22 cellular contexts compared by ENCODE assay signal in genomic region chr2:1219901-1220691, GRCh38.
DNase-seq lines count a peak whose midpoint lies in the region; ATAC-seq, FAIRE-seq and TF ChIP-seq lines count a peak whose summit lies in the region.
"Had no signal": no experiment of that assay in that cellular context is flagged by ENCODE, and none has a peak within 500 bp of the region (broad histone marks: within the 10 kb centered on the region; RNA-seq: fewer than 3 reads in every experiment).

No MANE protein-coding gene starts in this region.

- intact Hi-C loops in heart right ventricle (cut with DNase I) = no loop called here
- intact Hi-C loops in activated B cell treated with CpG ODN at 0.5 μM for 24 hours (cut with micrococcal nuclease) = no loop called here

- no peak overlapping the region for H3K4me3 Mint-ChIP-seq in activated B cell treated with CpG ODN at 0.5 μM for 24 hours

- DNase-seq in heart right ventricle (no peak), right atrium auricular region (ENCODE audit: low spot score) (no peak), activated B cell treated with CpG ODN at 0.5 μM for 24 hours (no peak), iris pigment epithelial cell (ENCODE audit: low read depth) (peak; percentile 28), urothelium cell line (ENCODE audit: low spot score) (peak; percentile 56), putamen (ENCODE audit: low spot score) (no peak)
- DNase-seq: activated gamma-delta T cell; body of pancreas; dorsolateral prefrontal cortex; NCI-H1694; NCI-H446 treated with DMSO at 0.1 percent for 48 hours; occipital lobe; SHP77; spleen; stimulated activated naive CD8-positive, alpha-beta T cell treated with anti-CD3 and anti-CD28 coated beads, Interleukin-15, Interleukin-2, amounts not matched to agents 100 U/mL and 50 U/mL, for 24 hours had no signal

- H3K27me3 Mint-ChIP-seq in activated B cell treated with CpG ODN at 0.5 μM for 24 hours = no peaks in the 10 kb centered on the region

- TF ChIP-seq CTCF in heart right ventricle (IDR thresholded peaks at IDR 0.05) (no peak), right atrium auricular region (IDR thresholded peaks at IDR 0.05) (no peak), activated B cell treated with CpG ODN at 0.5 μM for 24 hours (IDR thresholded peaks at IDR 0.05) (no peak)

- H3K27ac Mint-ChIP-seq in activated B cell treated with CpG ODN at 0.5 μM for 24 hours = no peak overlapping the region

- H3K36me3 Mint-ChIP-seq in activated B cell treated with CpG ODN at 0.5 μM for 24 hours (ENCODE audit: low read depth) = no peaks in the 10 kb centered on the region

- peaks cover 14% of the 10 kb centered on the region for H3K4me1 Mint-ChIP-seq in activated B cell treated with CpG ODN at 0.5 μM for 24 hours

- POLR2A ChIA-PET in activated B cell treated with CpG ODN at 0.5 μM for 24 hours (lab: Charles Lee) = no interaction called here

- H3K9me3 ChIP-seq in heart right ventricle (peaks cover 0 to 3% (median 0%) of the 10 kb centered on the region in 11 donors), right atrium auricular region (peaks cover 0 to 3% of the 10 kb centered on the region in 2 donors)
- H3K9me3 ChIP-seq: body of pancreas had no signal

- CTCF ChIA-PET in activated B cell treated with CpG ODN at 0.5 μM for 24 hours (lab: Charles Lee) = no interaction called here

- H3K4me3 ChIP-seq in heart right ventricle (no peak overlapping the region), right atrium auricular region (no peak overlapping the region)
- H3K4me3 ChIP-seq: body of pancreas, dorsolateral prefrontal cortex, hepatocyte, spleen had no signal

- no peak overlapping the region for H3K27ac ChIP-seq in heart right ventricle
- H3K27ac ChIP-seq in right atrium auricular region = no peak overlapping the region
- H3K27ac ChIP-seq: body of pancreas, dorsolateral prefrontal cortex, hepatocyte, spleen had no signal

- 42 to 58% methylated on average over 15 of the region's 15 CpGs for WGBS in heart right ventricle, 2 donors

- FAIRE-seq in urothelium cell line (lab: Jason Lieb, UNC) = no peak
- FAIRE-seq: G401.6, GM12892, H1 had no signal

- H3K9me3 Mint-ChIP-seq in activated B cell treated with CpG ODN at 0.5 μM for 24 hours = no peaks in the 10 kb centered on the region

- peaks cover 0 to 29% (median 5%) of the 10 kb centered on the region in 7 donors for H3K27me3 ChIP-seq in heart right ventricle
- no peaks in the 10 kb centered on the region for H3K27me3 ChIP-seq in right atrium auricular region
- H3K27me3 ChIP-seq: body of pancreas, hepatocyte had no signal

- peak in 5 of 8 donors; percentile 37 to 70 (median 50) for ATAC-seq in heart right ventricle
- ATAC-seq in activated B cell treated with CpG ODN at 0.5 μM for 24 hours (ENCODE audit: low read depth) = peak; percentile 52
- ATAC-seq in HG02970 (IDR thresholded peaks at IDR 0.05; ENCODE audit: low FRiP score, unreplicated experiment) = no peak
- ATAC-seq in GM19035 (IDR thresholded peaks at IDR 0.05; ENCODE audit: unreplicated experiment) = no peak
- ATAC-seq: activated CD4-positive, CD25-positive, alpha-beta regulatory T cell treated with anti-CD3 and anti-CD28 coated beads, Interleukin-2, amount 50 U/mL, for 24 hours; body of pancreas; stimulated activated naive CD8-positive, alpha-beta T cell treated with anti-CD3 and anti-CD28 coated beads, Interleukin-15, Interleukin-2, amounts not matched to agents 100 U/mL and 50 U/mL, for 24 hours had no signal

- H3K4me1 ChIP-seq in heart right ventricle (peaks cover 0 to 12% (median 8%) of the 10 kb centered on the region in 9 donors), right atrium auricular region (peaks cover 0 to 6% of the 10 kb centered on the region in 2 donors)
- H3K4me1 ChIP-seq: body of pancreas had no signal

- H3K36me3 ChIP-seq in heart right ventricle (no peaks in the 10 kb centered on the region), right atrium auricular region (no peaks in the 10 kb centered on the region)
- H3K36me3 ChIP-seq: spleen had no signal

Comparison
In these comparisons a context has a peak if more than half of its experiments do, and no peak if none do; other contexts are left out.
1. ATAC-seq: peak in heart right ventricle (5 of 8) and activated B cell treated with CpG ODN at 0.5 μM for 24 hours (single experiment); none in HG02970 (single experiment) and GM19035 (single experiment).
2. DNase-seq: peak in iris pigment epithelial cell (single experiment) and urothelium cell line (single experiment); none in heart right ventricle (0 of 2), right atrium auricular region (single experiment), activated B cell treated with CpG ODN at 0.5 μM for 24 hours (single experiment) and putamen (single experiment).